14 cellular contexts compared by ENCODE assay signal in the genomic region with DNA sequence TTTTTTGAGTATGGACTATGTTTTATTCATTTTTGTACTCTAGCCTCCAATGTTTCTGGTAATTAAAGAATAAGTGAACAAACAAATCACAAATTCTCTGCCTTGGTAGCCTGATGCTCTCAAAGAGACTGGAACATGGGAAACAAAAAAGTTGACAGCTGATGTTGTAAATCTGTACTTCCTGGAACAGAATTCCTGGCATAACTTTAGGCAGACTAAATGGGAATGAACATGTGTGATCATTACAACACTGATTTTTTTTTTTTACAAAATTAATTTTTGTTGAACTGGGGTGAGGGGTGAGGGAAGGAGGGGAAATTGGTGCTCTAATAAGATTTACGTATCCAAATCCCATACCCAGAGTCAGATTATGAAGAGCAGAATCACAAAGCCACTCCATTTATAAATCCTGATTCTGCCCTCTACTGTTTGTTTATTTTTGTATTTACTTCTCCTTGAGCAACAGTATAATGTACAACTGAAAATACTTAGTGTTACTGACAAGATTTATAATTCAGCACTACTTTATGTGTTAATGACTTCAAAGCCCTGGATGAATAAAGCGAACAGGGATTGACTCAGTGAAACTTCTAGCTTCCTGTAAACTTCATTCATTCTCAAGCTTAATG.
A peak's percentile ranks its signal among the peaks of the same experiment; 100 is the strongest.
DNase-seq lines count a peak whose midpoint lies in the region; TF ChIP-seq lines count a peak whose summit lies in the region.
"Had no signal": no experiment of that assay in that cellular context is flagged by ENCODE, and none has a peak within 500 bp of the region (broad histone marks: within the 10 kb centered on the region; RNA-seq: fewer than 3 reads in every experiment).

No MANE protein-coding gene starts in this region.

- DNase-seq in ACHN (peak; percentile 13), LHCN-M2 (ENCODE audit: low read depth) (peak; percentile 83), choroid plexus epithelial cell (ENCODE audit: low read depth) (peak; percentile 69), kidney tubule cell (ENCODE audit: low spot score) (peak; percentile 37), H4 (ENCODE audit: low spot score) (no peak), HPDE6-E6E7 (ENCODE audit: extremely low spot score) (no peak)
- no peak for DNase-seq in T-helper 2 cell treated with Interferon-gamma antibody and Interleukin-4, amounts not matched to agents 5 μg/mL and 100 μg/mL, for 36 hours (ENCODE audit: low spot score)
- DNase-seq in stimulated activated CD4-positive, alpha-beta T cell treated with anti-CD3 and anti-CD28 coated beads, Interleukin-4, amount 100 ng/mL, for 1 hour: no peak
- DNase-seq: activated T-cell treated with anti-CD3 and anti-CD28 coated beads for 4 hours, AML-193, DMS153, lower lobe of right lung, nucleus accumbens, upper lobe of left lung had no signal

- no peak overlapping the region for H3K4me3 ChIP-seq in choroid plexus epithelial cell (ENCODE audit: low read depth, low read length)
- H3K4me3 ChIP-seq: lower lobe of right lung, upper lobe of left lung had no signal

- no peak overlapping the region for H3K4me3 Mint-ChIP-seq in T-helper 2 cell treated with Interferon-gamma antibody and Interleukin-4, amounts not matched to agents 5 μg/mL and 100 μg/mL, for 36 hours

- H3K9me3 Mint-ChIP-seq in T-helper 2 cell treated with Interferon-gamma antibody and Interleukin-4, amounts not matched to agents 5 μg/mL and 100 μg/mL, for 36 hours: no peaks in the 10 kb centered on the region

- TF ChIP-seq CTCF in choroid plexus epithelial cell (conservative IDR thresholded peaks at IDR 0.05; ENCODE audit: low read depth, low read length): no peak

- H3K36me3 Mint-ChIP-seq in T-helper 2 cell treated with Interferon-gamma antibody and Interleukin-4, amounts not matched to agents 5 μg/mL and 100 μg/mL, for 36 hours (ENCODE audit: low read depth): no peaks in the 10 kb centered on the region

- in situ Hi-C loops in ACHN (cut with HindIII; ENCODE audit: low pct_ligation_motif_present, low pct_unique_long_range_greater_than_20kb, low sequenced_read_pairs): no loop called here

- H3K27me3 Mint-ChIP-seq in T-helper 2 cell treated with Interferon-gamma antibody and Interleukin-4, amounts not matched to agents 5 μg/mL and 100 μg/mL, for 36 hours (ENCODE audit: low read depth): peaks cover 29% of the 10 kb centered on the region

- H3K27ac Mint-ChIP-seq in T-helper 2 cell treated with Interferon-gamma antibody and Interleukin-4, amounts not matched to agents 5 μg/mL and 100 μg/mL, for 36 hours: no peak overlapping the region

- no peaks in the 10 kb centered on the region for H3K4me1 Mint-ChIP-seq in T-helper 2 cell treated with Interferon-gamma antibody and Interleukin-4, amounts not matched to agents 5 μg/mL and 100 μg/mL, for 36 hours (ENCODE audit: low read depth)

Comparison
In these comparisons a context has a peak if more than half of its experiments do, and no peak if none do; other contexts are left out.
1. DNase-seq: peak in ACHN (single experiment), LHCN-M2 (single experiment), choroid plexus epithelial cell (single experiment) and kidney tubule cell (single experiment); none in H4 (single experiment), T-helper 2 cell treated with Interferon-gamma antibody and Interleukin-4, amounts not matched to agents 5 μg/mL and 100 μg/mL, for 36 hours (single experiment), stimulated activated CD4-positive, alpha-beta T cell treated with anti-CD3 and anti-CD28 coated beads, Interleukin-4, amount 100 ng/mL, for 1 hour (single experiment) and HPDE6-E6E7 (single experiment).